23 cellular contexts compared by ENCODE assay signal in genomic region chr4:79284893-79285292, GRCh38. TPM values are rescaled to one million over a fixed set of nuclear protein-coding genes. Genes with fewer than 3 reads are reported as not detected.
"Had no signal": no experiment of that assay in that cellular context is flagged by ENCODE, and none has a peak within 500 bp of the region (broad histone marks: within the 10 kb centered on the region; RNA-seq: fewer than 3 reads in every experiment).

No MANE protein-coding gene starts in this region.

- H3K4me2 ChIP-seq: smooth muscle cell had no signal

- H3K27ac ChIP-seq: coronary artery, esophagus squamous epithelium, prostate gland, right lobe of liver, transverse colon had no signal

- H3K36me3 ChIP-seq: esophagus squamous epithelium, prostate gland, right lobe of liver, transverse colon had no signal

- ATAC-seq: activated CD4-positive, alpha-beta T cell treated with anti-CD3 and anti-CD28 coated beads for 36 hours; activated CD8-positive, alpha-beta memory T cell treated with anti-CD3 and anti-CD28 coated beads, Interleukin-2, amount 10 ng/mL, durations not matched to agents 7 days and 5 days; activated naive CD4-positive, alpha-beta T cell treated with anti-CD3 and anti-CD28 coated beads, Interleukin-2, amount 50 U/mL, for 72 hours; left colon; right lobe of liver; stimulated activated naive CD8-positive, alpha-beta T cell treated with anti-CD3 and anti-CD28 coated beads, Interleukin-15, Interleukin-2, amounts not matched to agents 100 U/mL and 50 U/mL, for 24 hours had no signal

- H3K4me3 ChIP-seq: coronary artery, esophagus squamous epithelium, lung, prostate gland, right lobe of liver, smooth muscle cell, transverse colon had no signal

- DNase-seq: activated CD4-positive, alpha-beta memory T cell treated with anti-CD3 and anti-CD28 coated beads for 36 hours; activated CD4-positive, alpha-beta T cell treated with anti-CD3 and anti-CD28 coated beads for 36 hours; activated CD8-positive, alpha-beta memory T cell treated with anti-CD3 and anti-CD28 coated beads, Interleukin-2, amount 10 ng/mL, durations not matched to agents 7 days and 5 days; activated effector memory CD4-positive, alpha-beta T cell treated with Interleukin-2 at 50 U/mL for 16 hours; activated T-cell treated with anti-CD3 and anti-CD28 coated beads, Interleukin-2, amount 50 U/mL, for 24 hours; esophagus squamous epithelium; foreskin melanocyte; head of caudate nucleus; left colon; midbrain; right lobe of liver; stimulated activated CD4-positive, alpha-beta T cell treated with anti-CD3 and anti-CD28 coated beads, Interleukin-4, amount 100 ng/mL, for 4 hours; stimulated activated CD8-positive, alpha-beta memory T cell treated with anti-CD3 and anti-CD28 coated beads, Interleukin-4, amount 100 ng/mL, for 48 hours; stimulated activated naive CD8-positive, alpha-beta T cell treated with anti-CD3 and anti-CD28 coated beads, Interleukin-15, Interleukin-2, amounts not matched to agents 100 U/mL and 50 U/mL, for 24 hours; transverse colon had no signal

- H3K9me3 ChIP-seq: esophagus squamous epithelium, prostate gland, right lobe of liver, transverse colon had no signal

- H3K27me3 ChIP-seq: esophagus squamous epithelium, right lobe of liver, transverse colon had no signal

- H3K4me1 ChIP-seq: prostate gland, right lobe of liver had no signal

RNA-seq across cellular contexts. Expression of gene NAA11, which starts 41.0 kb away (rescaled TPM):
- total RNA-seq: activated CD4-positive, alpha-beta memory T cell treated with anti-CD3 and anti-CD28 coated beads for 36 hours; activated CD4-positive, alpha-beta T cell treated with anti-CD3 and anti-CD28 coated beads for 36 hours; activated CD8-positive, alpha-beta memory T cell treated with anti-CD3 and anti-CD28 coated beads, Interleukin-2, amount 10 ng/mL, durations not matched to agents 7 days and 5 days; activated naive CD4-positive, alpha-beta T cell treated with anti-CD3 and anti-CD28 coated beads, Interleukin-2, amount 50 U/mL, for 72 hours; esophagus squamous epithelium; left colon; lung; myocyte; neural crest cell; osteoblast; right lobe of liver; smooth muscle cell; transverse colon had no signal
- polyA plus RNA-seq: lung, smooth muscle cell had no signal
